ENCODE assay signal across 17 cellular contexts in the genomic region with DNA sequence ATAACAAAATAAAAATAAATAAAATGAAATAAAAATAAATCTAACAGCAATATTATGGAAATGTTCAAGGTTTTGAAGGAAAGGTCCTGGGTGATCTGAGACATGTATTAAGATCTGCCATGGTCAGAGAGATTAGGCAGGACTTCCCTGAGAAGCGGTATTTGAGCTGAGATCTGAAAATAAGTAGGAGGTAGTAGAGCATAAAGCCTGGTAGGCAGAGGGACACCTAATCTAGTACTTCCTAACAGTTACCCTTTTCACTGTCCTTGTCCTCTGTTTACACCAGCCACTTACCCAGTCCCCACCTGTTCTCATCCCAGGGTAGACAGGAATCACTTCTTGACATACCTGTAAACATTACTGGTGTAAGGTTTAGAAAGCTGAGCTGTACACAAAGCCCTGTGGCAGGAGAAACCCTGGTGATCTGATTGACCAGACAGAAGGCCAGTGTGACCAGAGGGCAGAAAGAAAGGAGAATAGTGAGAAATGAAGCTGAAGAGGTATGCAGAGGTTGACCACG. TPM values are rescaled to one million over a fixed set of nuclear protein-coding genes. Genes with fewer than 3 reads are reported as not detected.
DNase-seq lines count a peak whose midpoint lies in the region; ATAC-seq, FAIRE-seq and TF ChIP-seq lines count a peak whose summit lies in the region.
"Had no signal": no experiment of that assay in that cellular context is flagged by ENCODE, and none has a peak within 500 bp of the region (broad histone marks: within the 10 kb centered on the region; RNA-seq: fewer than 3 reads in every experiment).

No MANE protein-coding gene starts in this region.

- TF ChIP-seq EP300 in HepG2 (IDR thresholded peaks at IDR 0.05; ENCODE audit: low read depth in 2 of 2, low read length in 2 of 2) (no peak), HepG2 (CRISPR knock-in tag; IDR thresholded peaks at IDR 0.05; ENCODE audit: borderline replicate concordance) (no peak)

- H3K27ac Mint-ChIP-seq in CD4-positive, alpha-beta memory T cell, result peak overlapping the region in 1 of 7 donors; percentile 42
- H3K27ac Mint-ChIP-seq: HFFc6 had no signal

- peak overlapping the region; percentile 58 for H3K27ac ChIP-seq in HepG2 (ENCODE audit: extremely low read length, insufficient read depth, low read length)
- no peak overlapping the region for H3K27ac ChIP-seq in right lobe of liver
- H3K27ac ChIP-seq in body of pancreas, result peak overlapping the region in 3 of 4 donors; percentile 23 to 36 (median 26)
- H3K27ac ChIP-seq in CD4-positive, alpha-beta memory T cell (ENCODE audit: low read depth, low read length), result no peak overlapping the region
- H3K27ac ChIP-seq: A549 had no signal

- no peak for TF ChIP-seq RAD21 in HepG2 (CRISPR knock-in tag; IDR thresholded peaks at IDR 0.05)

- H3K36me3 ChIP-seq in HepG2 (replicated peaks in 1 of 2; ENCODE audit: control insufficient read depth in 1 of 2, insufficient read depth in 2 of 2, low read length in 2 of 2) (no peaks in the 10 kb centered on the region), right lobe of liver (no peaks in the 10 kb centered on the region), body of pancreas (replicated peaks in 1 of 2; ENCODE audit: insufficient read depth in 1 of 2, low read depth in 2 of 2) (no peaks in the 10 kb centered on the region)
- H3K36me3 ChIP-seq in CD4-positive, alpha-beta memory T cell (ENCODE audit: insufficient read depth, low read length), result no peaks in the 10 kb centered on the region

- in situ Hi-C loops in HepG2 (cut with HindIII; ENCODE audit: extremely low pct_ligation_motif_present, low pct_unique_long_range_greater_than_20kb), result no loop called here

- BruUV-seq in HepG2 (replicated peaks; lab: Mats Ljungman, UMichigan), result no TSS peak

- H3K4me1 Mint-ChIP-seq in CD4-positive, alpha-beta memory T cell, result peaks cover 21 to 41% (median 33%) of the 10 kb centered on the region in 4 donors

- peak overlapping the region; percentile 59 for H3K4me2 ChIP-seq in HepG2 (ENCODE audit: low read depth, low read length)
- H3K4me2 ChIP-seq: A549 had no signal

- intact Hi-C loops in HepG2 (cut with micrococcal nuclease; ENCODE audit: unreplicated experiment) (no loop called here), right lobe of liver (cut with DNase I) (no loop called here), body of pancreas (cut with DNase I) (no loop called here)
- intact Hi-C loops in CD4-positive, alpha-beta memory T cell (cut with micrococcal nuclease), result no loop called here

- no peaks in the 10 kb centered on the region for H3K27me3 Mint-ChIP-seq in CD4-positive, alpha-beta memory T cell

- no peaks in the 10 kb centered on the region for H3K79me2 ChIP-seq in HepG2 (ENCODE audit: insufficient read depth, low read length)

- WGBS in HepG2 (ENCODE audit: low lambda C conversion rate), result 27% methylated on average over 2 of the region's 2 CpGs
- WGBS in right lobe of liver (ENCODE audit: insufficient coverage, low coverage, low lambda C conversion rate, missing lambda C conversion rate), result 83% methylated on average over 2 of the region's 2 CpGs
- WGBS in body of pancreas, 2 donors, result 32 to 39% methylated on average over 2 of the region's 2 CpGs

- POLR2A ChIA-PET in HepG2 (lab: Yijun Ruan, JAX), result interaction anchor here (1.5 to 1.6 kb wide), 3 partner anchors 8 to 59 kb away, joined by 3 to 8 read pairs (median 5); partner anchors contain the start of genes ABCC10 and ZNF318
- POLR2A ChIA-PET in CD4-positive, alpha-beta memory T cell (lab: Charles Lee; ENCODE audit: partially characterized antibody), result interaction anchor here (1.1 to 9.6 kb wide), 2 partner anchors 10 to 49 kb away, joined by 3 to 197 read pairs; partner anchors contain the start of genes ABCC10 and ZNF318

- peaks cover 23% of the 10 kb centered on the region for H3K4me1 ChIP-seq in HepG2 (ENCODE audit: insufficient read depth, low read length)
- no peaks in the 10 kb centered on the region for H3K4me1 ChIP-seq in right lobe of liver
- H3K4me1 ChIP-seq in body of pancreas, result peaks cover 22% of the 10 kb centered on the region
- H3K4me1 ChIP-seq in CD4-positive, alpha-beta memory T cell (ENCODE audit: insufficient read depth, low read length), result peaks cover 21% of the 10 kb centered on the region
- H3K4me1 ChIP-seq: A549 had no signal

- TF ChIP-seq POLR2A in HepG2 (IDR thresholded peaks at IDR 0.05; ENCODE audit: insufficient read depth in 1 of 2, low read depth in 2 of 2, low read length in 2 of 2), result no peak
- TF ChIP-seq POLR2A in right lobe of liver (IDR thresholded peaks at IDR 0.05), result no peak
- no peak for TF ChIP-seq POLR2A in body of pancreas (IDR thresholded peaks at IDR 0.05)

- DNase-seq in HepG2 (ENCODE audit: low spot score) (peak; percentile 27), right lobe of liver (no peak), GM19239 (ENCODE audit: insufficient read length, low spot score) (no peak), body of pancreas (no peak), NCI-H748 treated with DMSO at 0.1 percent for 48 hours (lab: John Stamatoyannopoulos, UW) (no peak)
- no peak for DNase-seq in CD4-positive, alpha-beta memory T cell
- DNase-seq: Caco-2, HFFc6, Kasumi-1, MM.1S, NCI-H1105, NCI-H1694 treated with DMSO at 0.1 percent for 48 hours, NCI-H446 treated with DMSO at 0.1 percent for 48 hours had no signal

- ATAC-seq in HepG2, result peak; percentile 74
- ATAC-seq in right lobe of liver, result no peak
- peak; percentile 30 for ATAC-seq in body of pancreas
- no peak for ATAC-seq in HG03175 (IDR thresholded peaks at IDR 0.05; ENCODE audit: unreplicated experiment)
- ATAC-seq: A549, Panc1 had no signal

- H3K27me3 ChIP-seq in HepG2 (ENCODE audit: control insufficient read depth in 1 of 2, insufficient read depth in 2 of 2, low read length in 2 of 2) (peaks cover 0 to 17% of the 10 kb centered on the region in 2 experiments; a peak in 2 of 5 replicates), right lobe of liver (no peaks in the 10 kb centered on the region), body of pancreas (no peaks in the 10 kb centered on the region)
- H3K27me3 ChIP-seq in CD4-positive, alpha-beta memory T cell (ENCODE audit: insufficient read depth, low read length), result no peaks in the 10 kb centered on the region

- CTCF ChIA-PET in HepG2 (lab: Yijun Ruan, JAX; ENCODE audit: low intra/inter-chr PET ratio, low total read pairs), result no interaction called here
- CTCF ChIA-PET in CD4-positive, alpha-beta memory T cell (lab: Charles Lee; ENCODE audit: partially characterized antibody), result interaction anchor here (1.2 to 1.5 kb wide), 3 partner anchors 8 to 49 kb away, joined by 3 to 7 read pairs (median 6); partner anchors contain the start of genes ABCC10 and ZNF318

- no peak overlapping the region for H3K4me3 Mint-ChIP-seq in CD4-positive, alpha-beta memory T cell
- H3K4me3 Mint-ChIP-seq: HFFc6 had no signal

- H3K36me3 Mint-ChIP-seq in CD4-positive, alpha-beta memory T cell, result no peaks in the 10 kb centered on the region

- FAIRE-seq in HepG2 (lab: Jason Lieb, UNC) (peak; percentile 50), GM19239 (lab: Jason Lieb, UNC) (peak; percentile 40)
- FAIRE-seq: A549, H54 had no signal

- no peak overlapping the region for H3K9ac ChIP-seq in HepG2 (ENCODE audit: insufficient read depth, low read depth, low read length)

- no peaks in the 10 kb centered on the region for H4K20me1 ChIP-seq in HepG2 (ENCODE audit: insufficient read depth, low read length)

- peaks cover 0 to 3% (median 0%) of the 10 kb centered on the region in 8 donors for H3K9me3 Mint-ChIP-seq in CD4-positive, alpha-beta memory T cell
- H3K9me3 Mint-ChIP-seq: HFFc6 had no signal

- no peak for TF ChIP-seq CTCF in HepG2 (CRISPR knock-in tag; IDR thresholded peaks at IDR 0.05)
- no peak for TF ChIP-seq CTCF in right lobe of liver (IDR thresholded peaks at IDR 0.05)
- TF ChIP-seq CTCF in body of pancreas (IDR thresholded peaks at IDR 0.05), result no peak

- peak overlapping the region in 2 of 3 experiments; percentile 3 to 13; a peak in 1 of 6 replicates for H3K4me3 ChIP-seq in HepG2 (replicated peaks in 1 of 3; ENCODE audit: insufficient read depth in 1 of 3, low read depth in 2 of 3, low read length in 3 of 3)
- H3K4me3 ChIP-seq in right lobe of liver, result no peak overlapping the region
- H3K4me3 ChIP-seq in body of pancreas, result no peak overlapping the region
- H3K4me3 ChIP-seq in CD4-positive, alpha-beta memory T cell (ENCODE audit: low read length in 2 of 2), result no peak overlapping the region
- H3K4me3 ChIP-seq: A549 had no signal

- H3K9me3 ChIP-seq in HepG2 (ENCODE audit: low read length) (no peaks in the 10 kb centered on the region), right lobe of liver (no peaks in the 10 kb centered on the region), body of pancreas (no peaks in the 10 kb centered on the region)
- no peaks in the 10 kb centered on the region for H3K9me3 ChIP-seq in CD4-positive, alpha-beta memory T cell (ENCODE audit: control insufficient read depth in 1 of 2, low read length in 2 of 2)
- H3K9me3 ChIP-seq: A549, Caco-2 had no signal

- peak overlapping the region; percentile 87 for H2AFZ ChIP-seq in HepG2 (ENCODE audit: low read length)

RNA-seq across cellular contexts. Expression of gene ZNF318, which starts 8.3 kb away (rescaled TPM):
- total RNA-seq in HepG2 (2016; rRNA removed; fragmentation: Illumina TruSeq; extraction: Trizol) (13.0 and 19.4 TPM in 2 replicates), right lobe of liver (10 to 100 TPM in 2 of 6 experiments, 1 to 10 TPM in 4; 8.8 to 13.3 (median 9.1) TPM), body of pancreas (10 to 100 TPM; 14.0 to 14.5 TPM)
- total RNA-seq in HepG2 (2016; cell fraction: cytosol; rRNA removed; fragmentation: Illumina TruSeq; extraction: Trizol; ENCODE audit: low read depth), result 1.6 TPM in 2 replicates
- 11.9 and 17.8 TPM in 2 replicates for total RNA-seq in HepG2 (2016; cell fraction: insoluble cytoplasmic fraction; rRNA removed; fragmentation: Illumina TruSeq; extraction: Trizol)
- total RNA-seq in HepG2 (2016; cell fraction: membrane; rRNA removed; fragmentation: Illumina TruSeq; extraction: Trizol), result 5.6 and 6.6 TPM in 2 replicates
- 16.1 and 16.5 TPM in 2 replicates for total RNA-seq in HepG2 (2016; cell fraction: nucleus; rRNA removed; fragmentation: Illumina TruSeq; extraction: Trizol)
- 14.5 and 15.1 TPM in 2 replicates for polyA plus RNA-seq in HepG2 (2011; rRNA removed)
- polyA plus RNA-seq in HepG2 (2011; cell fraction: cytosol; rRNA removed), result 9.0 and 11.7 TPM in 2 replicates
- polyA plus RNA-seq in HepG2 (2011; cell fraction: nucleus; rRNA removed), result 23.4 and 27.7 TPM in 2 replicates
- polyA plus RNA-seq in HepG2 (2012), result 14.6 and 16.4 TPM in 2 replicates
- 0.93 and 1.1 TPM in 2 replicates for polyA plus RNA-seq in HepG2 (2016; cell fraction: cytosol; fragmentation: Illumina TruSeq; extraction: Trizol; ENCODE audit: low read depth)
- 13.7 and 15.1 TPM in 2 replicates for polyA plus RNA-seq in HepG2 (2016; cell fraction: insoluble cytoplasmic fraction; fragmentation: Illumina TruSeq; extraction: Trizol; ENCODE audit: low read depth)
- polyA plus RNA-seq in HepG2 (2016; cell fraction: membrane; fragmentation: Illumina TruSeq; extraction: Trizol; ENCODE audit: low read depth), result 1.8 and 2.1 TPM in 2 replicates
- 26.2 and 27.0 TPM in 2 replicates for polyA plus RNA-seq in HepG2 (2016; cell fraction: nucleus; fragmentation: Illumina TruSeq; extraction: Trizol; ENCODE audit: insufficient read depth, low read depth)
- polyA minus RNA-seq in HepG2 (2011; rRNA and poly(A)+ RNA removed; ENCODE audit: low replicate concordance), result 38.1 and 51.2 TPM in 2 replicates
- 19.6 and 24.3 TPM in 2 replicates for polyA minus RNA-seq in HepG2 (2011; cell fraction: cytosol; rRNA and poly(A)+ RNA removed)
- 20.5 and 30.1 TPM in 2 replicates for polyA minus RNA-seq in HepG2 (2011; cell fraction: nucleus; rRNA and poly(A)+ RNA removed)
- 10 to 100 TPM; 30.6 to 32.2 TPM for total RNA-seq in CD4-positive, alpha-beta memory T cell
- polyA plus RNA-seq in CD4-positive, alpha-beta memory T cell, result 1 to 10 TPM; 1.3 to 6.9 TPM

RNA-seq across cellular contexts. Expression of gene ABCC10, which starts 49.6 kb away (rescaled TPM):
- total RNA-seq in HepG2 (2016; rRNA removed; fragmentation: Illumina TruSeq; extraction: Trizol) (11.2 and 24.3 TPM in 2 replicates), right lobe of liver (10 to 100 TPM in 1 of 6 experiments, 1 to 10 TPM in 5; 5.8 to 10.7 (median 7.5) TPM), body of pancreas (10 to 100 TPM; 17.1 to 44.5 TPM)
- total RNA-seq in HepG2 (2016; cell fraction: cytosol; rRNA removed; fragmentation: Illumina TruSeq; extraction: Trizol; ENCODE audit: low read depth), result 3.0 and 3.3 TPM in 2 replicates
- total RNA-seq in HepG2 (2016; cell fraction: insoluble cytoplasmic fraction; rRNA removed; fragmentation: Illumina TruSeq; extraction: Trizol), result 8.8 and 26.6 TPM in 2 replicates
- 6.5 and 8.3 TPM in 2 replicates for total RNA-seq in HepG2 (2016; cell fraction: membrane; rRNA removed; fragmentation: Illumina TruSeq; extraction: Trizol)
- 31.0 and 40.1 TPM in 2 replicates for total RNA-seq in HepG2 (2016; cell fraction: nucleus; rRNA removed; fragmentation: Illumina TruSeq; extraction: Trizol)
- 16.0 and 24.1 TPM in 2 replicates for polyA plus RNA-seq in HepG2 (2011; rRNA removed)
- polyA plus RNA-seq in HepG2 (2011; cell fraction: cytosol; rRNA removed), result 11.8 and 12.5 TPM in 2 replicates
- polyA plus RNA-seq in HepG2 (2011; cell fraction: nucleus; rRNA removed), result 91.9 and 94.6 TPM in 2 replicates
- 11.7 and 19.9 TPM in 2 replicates for polyA plus RNA-seq in HepG2 (2012)
- polyA plus RNA-seq in HepG2 (2016; cell fraction: cytosol; fragmentation: Illumina TruSeq; extraction: Trizol; ENCODE audit: low read depth), result 3.1 and 3.3 TPM in 2 replicates
- 5.9 and 7.7 TPM in 2 replicates for polyA plus RNA-seq in HepG2 (2016; cell fraction: insoluble cytoplasmic fraction; fragmentation: Illumina TruSeq; extraction: Trizol; ENCODE audit: low read depth)
- polyA plus RNA-seq in HepG2 (2016; cell fraction: membrane; fragmentation: Illumina TruSeq; extraction: Trizol; ENCODE audit: low read depth), result 3.2 and 4.6 TPM in 2 replicates
- 59.5 and 67.0 TPM in 2 replicates for polyA plus RNA-seq in HepG2 (2016; cell fraction: nucleus; fragmentation: Illumina TruSeq; extraction: Trizol; ENCODE audit: insufficient read depth, low read depth)
- polyA minus RNA-seq in HepG2 (2011; rRNA and poly(A)+ RNA removed; ENCODE audit: low replicate concordance), result 17.7 and 40.9 TPM in 2 replicates
- 14.1 and 14.5 TPM in 2 replicates for polyA minus RNA-seq in HepG2 (2011; cell fraction: cytosol; rRNA and poly(A)+ RNA removed)
- polyA minus RNA-seq in HepG2 (2011; cell fraction: nucleus; rRNA and poly(A)+ RNA removed), result 36.8 and 38.7 TPM in 2 replicates
- 10 to 100 TPM; 69.9 to 80.0 TPM for total RNA-seq in CD4-positive, alpha-beta memory T cell
- 10 to 100 TPM; 11.4 to 25.0 TPM for polyA plus RNA-seq in CD4-positive, alpha-beta memory T cell

Comparison
In these comparisons a context has a peak if more than half of its experiments do, and no peak if none do; other contexts are left out.
1. ATAC-seq: peak in HepG2 (single experiment) and body of pancreas (single experiment); none in right lobe of liver (0 of 4) and HG03175 (single experiment).
2. H3K27ac ChIP-seq: peak in HepG2 (single experiment) and body of pancreas (3 of 4); none in right lobe of liver (0 of 3) and CD4-positive, alpha-beta memory T cell (single experiment).
3. H3K4me3 ChIP-seq: peak in HepG2 (2 of 3); none in right lobe of liver (0 of 3), body of pancreas (0 of 2) and CD4-positive, alpha-beta memory T cell (0 of 2).